ENCODE assay signal across 22 cellular contexts in genomic region chr1:162662013-162662412, GRCh38. TPM values are rescaled to one million over a fixed set of nuclear protein-coding genes. Genes with fewer than 3 reads are reported as not detected.
DNase-seq lines count a peak whose midpoint lies in the region; ATAC-seq, FAIRE-seq and TF ChIP-seq lines count a peak whose summit lies in the region.
"Had no signal": no experiment of that assay in that cellular context is flagged by ENCODE, and none has a peak within 500 bp of the region (broad histone marks: within the 10 kb centered on the region; RNA-seq: fewer than 3 reads in every experiment).

No MANE protein-coding gene starts in this region.

- intact Hi-C loops in GM12878 (cut with micrococcal nuclease; ENCODE audit: unreplicated experiment) (no loop called here), mammary epithelial cell (cut with micrococcal nuclease) (no loop called here)

- H3K4me2 ChIP-seq in SK-N-SH (0 out of 2 replicates have a peak overlapping the region, but pooled peaks have one; percentile 78), GM12878 (ENCODE audit: control insufficient read depth, insufficient read depth) (no peak overlapping the region), trophoblast cell (ENCODE audit: low read length) (no peak overlapping the region), mammary epithelial cell (ENCODE audit: insufficient read depth, low read depth, low read length) (no peak overlapping the region)
- H3K4me2 ChIP-seq: A549; BLaER1 treated with 17β-estradiol and CSF1 and Interleukin-3, amounts not matched to agents 10 nM and 100 nM had no signal

- in situ Hi-C loops in GM12878 (cut with MboI) (no loop called here), mammary epithelial cell (cut with MboI; ENCODE audit: low sequenced_read_pairs in 2 of 2) (no loop called here)

- no peak for TF ChIP-seq POLR2A in GM12878 (IDR thresholded peaks at IDR 0.05; ENCODE audit: low read depth, low read length)

- H3K27me3 Mint-ChIP-seq in immature natural killer cell (ENCODE audit: low read depth in 3 of 3): peaks cover 2 to 5% (median 2%) of the 10 kb centered on the region in 3 donors

- H4K91ac ChIP-seq in trophoblast cell (ENCODE audit: low read depth, low read length): peak overlapping the region; percentile 71

- FAIRE-seq in GM12878 (lab: Jason Lieb, UNC): no peak
- FAIRE-seq: A549, GM12891, GM18507, H1, HepG2 had no signal

- H3K9me3 ChIP-seq in SK-N-SH (no peaks in the 10 kb centered on the region), GM12878 (replicated peaks; ENCODE audit: control insufficient read depth, insufficient read depth, low read length) (no peaks in the 10 kb centered on the region), trophoblast cell (ENCODE audit: insufficient read depth, low read depth, low read length) (peaks cover 2% of the 10 kb centered on the region), mammary epithelial cell (replicated peaks; ENCODE audit: insufficient read depth, low read length) (no peaks in the 10 kb centered on the region)
- H3K9me3 ChIP-seq: A549; BLaER1 treated with 17β-estradiol and CSF1 and Interleukin-3, amounts not matched to agents 10 nM and 100 nM had no signal

- no peak overlapping the region for H3K23ac ChIP-seq in trophoblast cell (ENCODE audit: low read length)

- H3K4me3 Mint-ChIP-seq in immature natural killer cell: no peak overlapping the region
- H3K4me3 Mint-ChIP-seq: B cell; CD8-positive, alpha-beta T cell; H9 had no signal

- dilution Hi-C loops in mammary epithelial cell (cut with HindIII; ENCODE audit: low sequenced_read_pairs): no loop called here

- H3K4me1 ChIP-seq in SK-N-SH (ENCODE audit: control insufficient read depth in 1 of 2, insufficient read depth in 2 of 2, low read depth in 1 of 2, low read length in 1 of 2) (peaks cover 31 to 84% of the 10 kb centered on the region in 2 experiments; a peak in 3 of 4 replicates), GM12878 (ENCODE audit: control insufficient read depth, insufficient read depth, low read length) (peaks cover 6% of the 10 kb centered on the region), trophoblast cell (ENCODE audit: control insufficient read depth in 1 of 2, insufficient read depth in 2 of 2, low read length in 2 of 2) (peaks cover 5 to 12% of the 10 kb centered on the region in 2 experiments), mammary epithelial cell (ENCODE audit: insufficient read depth, low read length) (peaks cover 10% of the 10 kb centered on the region)
- H3K4me1 ChIP-seq: BLaER1 treated with 17β-estradiol and CSF1 and Interleukin-3, amounts not matched to agents 10 nM and 100 nM had no signal

- H3K36me3 ChIP-seq in SK-N-SH (replicated peaks in 1 of 2; ENCODE audit: control insufficient read depth in 1 of 2, insufficient read depth in 2 of 2, low read length in 1 of 2) (peaks cover 12 to 41% of the 10 kb centered on the region in 2 experiments), GM12878 (ENCODE audit: control insufficient read depth in 2 of 2, insufficient read depth in 2 of 2, low read length in 1 of 2) (peaks cover 0 to 1% of the 10 kb centered on the region in 2 experiments; a peak in 1 of 4 replicates), trophoblast cell (ENCODE audit: control insufficient read depth in 1 of 2, insufficient read depth in 2 of 2, low read length in 2 of 2) (no peaks in the 10 kb centered on the region), mammary epithelial cell (ENCODE audit: insufficient read depth, low read length) (no peaks in the 10 kb centered on the region)
- H3K36me3 ChIP-seq: BLaER1 treated with 17β-estradiol and CSF1 and Interleukin-3, amounts not matched to agents 10 nM and 100 nM had no signal

- no peaks in the 10 kb centered on the region for H3K4me1 Mint-ChIP-seq in immature natural killer cell
- H3K4me1 Mint-ChIP-seq: B cell had no signal

- no peaks in the 10 kb centered on the region for H3K9me2 ChIP-seq in SK-N-SH

- no peak for DNase-seq in SK-N-SH
- DNase-seq in GM12878 (ENCODE audit: low read depth, low spot score): no peak
- DNase-seq in trophoblast cell: no peak
- no peak for DNase-seq in immature natural killer cell
- no peak for DNase-seq in mammary epithelial cell
- DNase-seq: Calu3; CD8-positive, alpha-beta T cell; DMS 273 treated with DMSO at 0.1 percent for 48 hours; DMS53; DND-41; EL; H9 had no signal

- H2BK5ac ChIP-seq in trophoblast cell (ENCODE audit: low read depth, low read length, poor library complexity): no peak overlapping the region

- no peak overlapping the region for H4K12ac ChIP-seq in trophoblast cell (ENCODE audit: low read depth, low read length)

- peaks cover 97% of the 10 kb centered on the region for H3K79me2 ChIP-seq in SK-N-SH (ENCODE audit: insufficient read depth)
- H3K79me2 ChIP-seq in GM12878 (ENCODE audit: control insufficient read depth, insufficient read depth, low read length): no peaks in the 10 kb centered on the region
- H3K79me2 ChIP-seq in trophoblast cell (ENCODE audit: control insufficient read depth, insufficient read depth, low read length, poor library complexity): no peaks in the 10 kb centered on the region
- H3K79me2 ChIP-seq in mammary epithelial cell (ENCODE audit: insufficient read depth, low read length): no peaks in the 10 kb centered on the region

- no peak overlapping the region for H3K14ac ChIP-seq in trophoblast cell (ENCODE audit: low read length)

- H2AFZ ChIP-seq in SK-N-SH (ENCODE audit: low read depth) (no peak overlapping the region), GM12878 (ENCODE audit: control insufficient read depth, low read depth, low read length) (no peak overlapping the region), trophoblast cell (ENCODE audit: insufficient read depth, low read length, poor library complexity) (no peak overlapping the region), mammary epithelial cell (ENCODE audit: low read depth, low read length) (no peak overlapping the region)

- peaks cover 37% of the 10 kb centered on the region for H3F3A ChIP-seq in SK-N-SH (replicated peaks; ENCODE audit: insufficient read depth)

- TF ChIP-seq RAD21 in SK-N-SH (IDR thresholded peaks at IDR 0.05; ENCODE audit: low read length) (no peak), GM12878 (IDR thresholded peaks at IDR 0.05; ENCODE audit: insufficient read depth, low read depth, low read length) (no peak)

- H3K4ac ChIP-seq in trophoblast cell (ENCODE audit: low read depth, low read length): no peak overlapping the region

- RAD21 ChIA-PET in GM12878 (lab: Charles Lee; ENCODE audit: unreplicated experiment): interaction anchor here (1.6 to 3.2 kb wide), 2 partner anchors 26 to 31 kb away, joined by 3 to 34 read pairs; partner anchors contain the start of gene DDR2

- H2BK12ac ChIP-seq in trophoblast cell (ENCODE audit: low read length): no peak overlapping the region

- H3K27ac ChIP-seq in SK-N-SH (ENCODE audit: low read depth in 2 of 2, low read length in 1 of 2) (peak overlapping the region; percentile 92 to 95), GM12878 (ENCODE audit: control insufficient read depth, insufficient read depth) (no peak overlapping the region), trophoblast cell (ENCODE audit: low read depth, low read length) (no peak overlapping the region), mammary epithelial cell (ENCODE audit: insufficient read depth, low read depth, low read length) (no peak overlapping the region)
- H3K27ac ChIP-seq: 22Rv1; A549; BLaER1 treated with 17β-estradiol and CSF1 and Interleukin-3, amounts not matched to agents 10 nM and 100 nM had no signal

- TSS peak; percentile 52 for BruUV-seq in GM12878 (replicated peaks; lab: Mats Ljungman, UMichigan)
- BruUV-seq in mammary epithelial cell (replicated peaks; lab: Mats Ljungman, UMichigan): no TSS peak

- no peak overlapping the region for H2BK120ac ChIP-seq in trophoblast cell (ENCODE audit: insufficient read depth, low read length, poor library complexity)

- H2AK5ac ChIP-seq in trophoblast cell (ENCODE audit: low read length): no peak overlapping the region

- H3K9ac ChIP-seq in SK-N-SH (no peak overlapping the region), GM12878 (ENCODE audit: control insufficient read depth, insufficient read depth, low read length) (no peak overlapping the region), trophoblast cell (ENCODE audit: low read length) (no peak overlapping the region), mammary epithelial cell (ENCODE audit: insufficient read depth, low read length) (no peak overlapping the region)
- H3K9ac ChIP-seq: BLaER1 treated with 17β-estradiol and CSF1 and Interleukin-3, amounts not matched to agents 10 nM and 100 nM had no signal

- H4K20me1 ChIP-seq in SK-N-SH (ENCODE audit: insufficient read depth) (peaks cover 18% of the 10 kb centered on the region; the same call in 1 of the 2 replicates), GM12878 (ENCODE audit: control insufficient read depth, insufficient read depth) (no peaks in the 10 kb centered on the region), mammary epithelial cell (ENCODE audit: insufficient read depth, low read length) (no peaks in the 10 kb centered on the region)
- H4K20me1 ChIP-seq: BLaER1 treated with 17β-estradiol and CSF1 and Interleukin-3, amounts not matched to agents 10 nM and 100 nM had no signal

- ATAC-seq in SK-N-SH treated with all-trans-retinoic acid at 6 μM for 48 hours (no peak), GM12878 (no peak), HG02678 (IDR thresholded peaks at IDR 0.05; ENCODE audit: unreplicated experiment) (no peak)
- ATAC-seq: A549; CD8-positive, alpha-beta T cell; HepG2 had no signal

- no peak overlapping the region for H3K4me3 ChIP-seq in SK-N-SH (ENCODE audit: low read depth in 2 of 2, low read length in 1 of 2)
- H3K4me3 ChIP-seq in GM12878: no peak overlapping the region
- H3K4me3 ChIP-seq in trophoblast cell (ENCODE audit: low read depth, low read length): no peak overlapping the region
- H3K4me3 ChIP-seq in mammary epithelial cell (replicated peaks in 1 of 3; ENCODE audit: insufficient read depth in 1 of 3, low read depth in 2 of 3, low read length in 3 of 3): no peak overlapping the region
- H3K4me3 ChIP-seq: A549; BLaER1 treated with 17β-estradiol and CSF1 and Interleukin-3, amounts not matched to agents 10 nM and 100 nM had no signal

- SMC1A ChIA-PET in GM12878 (lab: Charles Lee; ENCODE audit: uncharacterized antibody, unreplicated experiment): interaction anchor here (0.8 to 3.2 kb wide), 18 partner anchors 9 to 304 kb away, joined by 3 to 27 read pairs (median 4); partner anchors contain the start of gene DDR2

- no peaks in the 10 kb centered on the region for H3K36me3 Mint-ChIP-seq in immature natural killer cell
- H3K36me3 Mint-ChIP-seq: CD8-positive, alpha-beta T cell had no signal

- TF ChIP-seq EP300 in SK-N-SH (IDR thresholded peaks at IDR 0.05; ENCODE audit: borderline replicate concordance in 1 of 2, low read depth in 1 of 2, low read length in 1 of 2): no peak
- TF ChIP-seq EP300 in GM12878 (IDR thresholded peaks at IDR 0.05; ENCODE audit: borderline replicate concordance in 1 of 2, control insufficient read depth in 1 of 2, low read depth in 2 of 2, low read length in 2 of 2): no peak

- H4K8ac ChIP-seq in trophoblast cell (ENCODE audit: low read depth, low read length): no peak overlapping the region

- POLR2A ChIA-PET in SK-N-SH (lab: Yijun Ruan, JAX) (interaction anchor here (1.3 kb wide), 1 partner anchor 11 kb away, joined by 4 read pairs; no protein-coding TSS in a partner anchor), GM12878 (lab: Charles Lee) (interaction anchor here (0.8 to 1.9 kb wide), 4 partner anchors 20 to 117 kb away, joined by 3 to 7 read pairs (median 4); no protein-coding TSS in a partner anchor)

- H3K9me3 Mint-ChIP-seq in immature natural killer cell: no peaks in the 10 kb centered on the region
- H3K9me3 Mint-ChIP-seq: CD8-positive, alpha-beta T cell; H9 had no signal

- H3K18ac ChIP-seq in trophoblast cell (ENCODE audit: low read length): no peak overlapping the region

- TF ChIP-seq CTCF in SK-N-SH (IDR thresholded peaks at IDR 0.05) (no peak), GM12878 (IDR thresholded peaks at IDR 0.05 in 2 of 3, conservative IDR thresholded peaks at IDR 0.05 in 1 of 3; ENCODE audit: control insufficient read depth in 2 of 3, extremely low read depth in 1 of 3, insufficient read depth in 1 of 3, low read depth in 3 of 3, low read length in 3 of 3) (no peak), mammary epithelial cell (conservative IDR thresholded peaks at IDR 0.05 in 1 of 2, IDR thresholded peaks at IDR 0.05 in 1 of 2; ENCODE audit: extremely low read depth in 1 of 2, insufficient read depth in 1 of 2, low read depth in 1 of 2, low read length in 2 of 2) (no peak)

- CTCF ChIA-PET in SK-N-SH (lab: Yijun Ruan, JAX): no interaction called here
- CTCF ChIA-PET in GM12878 (lab: Yijun Ruan, JAX): interaction anchor here (0.5 to 3.0 kb wide), 4 partner anchors 29 to 1254 kb away, joined by 3 to 15 read pairs (median 3); partner anchors contain the start of gene DDR2
- CTCF ChIA-PET in mammary epithelial cell (lab: Charles Lee; ENCODE audit: low non-redundant PET): no interaction called here

- no peaks in the 10 kb centered on the region for H3K27me3 ChIP-seq in SK-N-SH (ENCODE audit: insufficient read depth)
- H3K27me3 ChIP-seq in GM12878 (replicated peaks in 1 of 2; ENCODE audit: control insufficient read depth in 2 of 2, insufficient read depth in 2 of 2, low read length in 1 of 2): no peaks in the 10 kb centered on the region
- H3K27me3 ChIP-seq in trophoblast cell (ENCODE audit: insufficient read depth, low read length): no peaks in the 10 kb centered on the region
- H3K27me3 ChIP-seq in mammary epithelial cell (ENCODE audit: insufficient read depth, low read length): no peaks in the 10 kb centered on the region
- H3K27me3 ChIP-seq: BLaER1 treated with 17β-estradiol and CSF1 and Interleukin-3, amounts not matched to agents 10 nM and 100 nM had no signal

- peaks cover 17% of the 10 kb centered on the region for H3K79me1 ChIP-seq in trophoblast cell (ENCODE audit: low read length)

- H3K27ac Mint-ChIP-seq in immature natural killer cell: no peak overlapping the region
- H3K27ac Mint-ChIP-seq: B cell; CD8-positive, alpha-beta T cell; H9 had no signal

RNA-seq across cellular contexts. Expression of gene DDR2, which starts 29.7 kb away (rescaled TPM):
- polyA plus RNA-seq in SK-N-SH (2012; rRNA removed): 34.0 and 55.4 TPM in 2 replicates
- 33.4 and 38.8 TPM in 2 replicates for polyA plus RNA-seq in SK-N-SH (2012; cell fraction: cytosol; rRNA removed)
- polyA plus RNA-seq in SK-N-SH (2012; cell fraction: nucleus; rRNA removed): 36.1 and 68.2 TPM in 2 replicates
- 28.4 and 31.3 TPM in 2 replicates for total RNA-seq in GM12878 (2013; cell fraction: nucleolus; rRNA removed)
- 6.6 and 7.4 TPM in 2 replicates for total RNA-seq in GM12878 (2014; rRNA removed)
- total RNA-seq in GM12878 (2014; rRNA removed; fragmentation: Illumina TruSeq; extraction: Trizol): 4.8 and 5.1 TPM in 2 replicates
- total RNA-seq in GM12878 (2021): 8.4 and 8.8 TPM in 2 replicates
- polyA plus RNA-seq in GM12878 (2011; ENCODE audit: low read depth): 1.6 TPM
- polyA plus RNA-seq in GM12878 (2011; rRNA removed): 4.9 and 6.2 TPM in 2 replicates
- polyA plus RNA-seq in GM12878 (2011; cell fraction: cytosol; rRNA removed): 5.5 and 5.7 TPM in 2 replicates
- polyA plus RNA-seq in GM12878 (2011; cell fraction: nucleus; rRNA removed): 7.8 and 10.1 TPM in 2 replicates
- polyA plus RNA-seq in GM12878 (2012): 1.8 and 2.0 TPM in 2 replicates
- polyA plus RNA-seq in GM12878 (2014; fragmentation: Illumina TruSeq; extraction: Trizol): 5.8 and 6.4 TPM in 2 replicates
- 1 to 10 TPM; 1.9 to 2.8 TPM for polyA plus RNA-seq in GM12878 (2014; fragmentation: Nextera tagmentation; extraction: Ambion mirVana)
- polyA plus RNA-seq in GM12878 (2014; rRNA removed): 3.6 and 5.7 TPM in 2 replicates
- 1 to 10 TPM; 5.2 to 6.3 TPM for polyA plus RNA-seq in GM12878 (2016; fragmentation: Nextera tagmentation; extraction: Ambion mirVana)
- polyA minus RNA-seq in GM12878 (2011; rRNA and poly(A)+ RNA removed): 17.0 and 18.2 TPM in 2 replicates
- polyA minus RNA-seq in GM12878 (2011; cell fraction: cytosol; rRNA and poly(A)+ RNA removed): 3.1 and 3.6 TPM in 2 replicates
- 7.4 and 13.5 TPM in 2 replicates for polyA minus RNA-seq in GM12878 (2011; cell fraction: nucleus; rRNA and poly(A)+ RNA removed)
- polyA plus RNA-seq in trophoblast cell (2013): 0.45 and 0.71 TPM in 2 replicates
- polyA plus RNA-seq in immature natural killer cell: under 1 TPM in 2 of 3 donors, not detected in 1; 0.02 to 0.12 TPM
- 100 to 1,000 TPM in 1 of 2 donors, 1 to 10 TPM in 1; 7.5 to 154 TPM for total RNA-seq in mammary epithelial cell
- 3.2 TPM for polyA plus RNA-seq in mammary epithelial cell
- polyA minus RNA-seq in mammary epithelial cell: 2.5 TPM

Comparison
In these comparisons a context has a peak if more than half of its experiments do, and no peak if none do; other contexts are left out.
1. H3K27ac ChIP-seq: peak in SK-N-SH (2 of 2); none in GM12878 (single experiment), trophoblast cell (single experiment) and mammary epithelial cell (single experiment).